Comparison of ENCODE assay signal across 12 cellular contexts in the genomic region with DNA sequence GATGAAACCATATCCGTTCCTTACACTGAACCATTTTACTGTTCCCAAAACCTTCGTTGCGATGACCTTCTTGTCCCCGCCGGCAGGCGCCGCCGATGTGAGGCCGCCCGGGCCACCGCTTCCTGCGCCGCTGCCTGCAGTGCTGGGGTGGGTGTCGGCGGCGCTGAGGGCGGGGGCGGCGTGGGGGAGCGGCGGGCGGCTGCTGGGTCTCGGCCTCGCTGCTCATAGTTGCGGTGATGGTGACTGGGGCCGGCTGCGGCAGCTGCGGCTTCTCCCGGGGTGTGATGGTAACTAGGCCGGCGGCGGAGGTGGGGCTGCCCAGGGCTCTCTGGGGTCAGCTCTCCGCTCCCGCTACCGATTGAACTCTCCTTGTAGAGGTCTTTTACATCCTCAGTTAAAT. TPM values are rescaled to one million over a fixed set of nuclear protein-coding genes. Genes with fewer than 3 reads are reported as not detected.
DNase-seq lines count a peak whose midpoint lies in the region; ATAC-seq lines count a peak whose summit lies in the region.
"Had no signal": no experiment of that assay in that cellular context is flagged by ENCODE, and none has a peak within 500 bp of the region (broad histone marks: within the 10 kb centered on the region; RNA-seq: fewer than 3 reads in every experiment).

No MANE protein-coding gene starts in this region.

- H3K27me3 Mint-ChIP-seq in activated T-cell treated with anti-CD3 and anti-CD28 coated beads, Interleukin-2, amount 50 U/mL, for 24 hours: peaks cover 58% of the 10 kb centered on the region

- peak overlapping the region; percentile 16 for H3K4me3 Mint-ChIP-seq in activated T-cell treated with anti-CD3 and anti-CD28 coated beads, Interleukin-2, amount 50 U/mL, for 24 hours

- H3K9me3 Mint-ChIP-seq in activated T-cell treated with anti-CD3 and anti-CD28 coated beads, Interleukin-2, amount 50 U/mL, for 24 hours: peaks cover 17% of the 10 kb centered on the region

- intact Hi-C loops in left ventricle myocardium superior (cut with micrococcal nuclease) (no loop called here), head of caudate nucleus (cut with DNase I) (no loop called here)

- DNase-seq in ELF-1 (ENCODE audit: low read depth, low spot score): peak; percentile 53
- peak; percentile 47 for DNase-seq in activated T-cell treated with anti-CD3 and anti-CD28 coated beads, Interleukin-2, amount 50 U/mL, for 24 hours
- peak; percentile 52 for DNase-seq in left ventricle myocardium superior
- peak; percentile 25 to 32 for DNase-seq in stimulated activated CD4-positive, alpha-beta T cell treated with anti-CD3 and anti-CD28 coated beads, Interleukin-1b, Interleukin-23, amount 100 ng/mL, for 4 hours (ENCODE audit: low read depth in 2 of 2)
- DNase-seq in NCI-H1694 (lab: John Stamatoyannopoulos, UW): no peak
- no peak for DNase-seq in amniotic stem cell (lab: John Stamatoyannopoulos, UW)
- no peak for DNase-seq in GM19240 (ENCODE audit: insufficient read length, low spot score)
- DNase-seq in head of caudate nucleus: no peak
- DNase-seq: DMS153, HCEC 1CT, SK-N-SH had no signal

- H3K27ac Mint-ChIP-seq in activated T-cell treated with anti-CD3 and anti-CD28 coated beads, Interleukin-2, amount 50 U/mL, for 24 hours: no peak overlapping the region

- peaks cover 4% of the 10 kb centered on the region for H3K36me3 Mint-ChIP-seq in activated T-cell treated with anti-CD3 and anti-CD28 coated beads, Interleukin-2, amount 50 U/mL, for 24 hours (ENCODE audit: low read depth)

- H3K4me1 Mint-ChIP-seq in activated T-cell treated with anti-CD3 and anti-CD28 coated beads, Interleukin-2, amount 50 U/mL, for 24 hours (ENCODE audit: low read depth): peaks cover 10% of the 10 kb centered on the region

- peak; percentile 60 for ATAC-seq in left ventricle myocardium superior

RNA-seq across cellular contexts. Expression of a gene that starts 14.1 kb away (rescaled TPM):
- not detected for total RNA-seq in left ventricle myocardium superior
- total RNA-seq: mononuclear cell had no signal

Comparison
In these comparisons a context has a peak if more than half of its experiments do, and no peak if none do; other contexts are left out.
1. DNase-seq: peak in ELF-1 (single experiment), activated T-cell treated with anti-CD3 and anti-CD28 coated beads, Interleukin-2, amount 50 U/mL, for 24 hours (single experiment), left ventricle myocardium superior (single experiment) and stimulated activated CD4-positive, alpha-beta T cell treated with anti-CD3 and anti-CD28 coated beads, Interleukin-1b, Interleukin-23, amount 100 ng/mL, for 4 hours (2 of 2); none in NCI-H1694 (single experiment), amniotic stem cell (single experiment), GM19240 (single experiment) and head of caudate nucleus (0 of 42).